Comparison of ENCODE assay signal across 13 cellular contexts in the genomic region with DNA sequence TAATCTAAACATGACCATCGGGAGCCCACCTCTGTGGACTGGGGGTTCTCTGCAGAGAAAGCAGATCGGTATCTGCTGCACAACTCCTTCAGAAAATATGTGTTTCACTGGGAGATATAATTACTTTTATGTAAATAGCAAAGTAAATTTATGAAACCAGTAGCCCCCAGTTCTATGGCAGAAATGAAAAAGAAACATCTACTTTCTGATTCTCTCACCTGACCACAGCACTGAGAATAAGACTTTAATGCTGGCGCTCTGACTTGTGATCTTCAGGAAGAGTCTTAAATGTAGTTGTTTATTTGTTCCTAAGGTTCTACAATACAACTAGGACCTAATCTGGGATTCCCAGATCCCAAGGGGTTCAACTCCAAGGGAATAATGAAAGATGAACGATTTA.
DNase-seq lines count a peak whose midpoint lies in the region; ATAC-seq and TF ChIP-seq lines count a peak whose summit lies in the region.
"Had no signal": no experiment of that assay in that cellular context is flagged by ENCODE, and none has a peak within 500 bp of the region (broad histone marks: within the 10 kb centered on the region; RNA-seq: fewer than 3 reads in every experiment).

No MANE protein-coding gene starts in this region.

- H3K4me2 ChIP-seq in DOHH2 (ENCODE audit: low read length) = peak overlapping the region; percentile 67

- H3K27me3 ChIP-seq in DOHH2 (ENCODE audit: control insufficient read depth, low read length) (no peaks in the 10 kb centered on the region), psoas muscle (ENCODE audit: insufficient read depth in 3 of 3, low read length in 2 of 3) (no peaks in the 10 kb centered on the region)
- H3K27me3 ChIP-seq: upper lobe of left lung had no signal

- H3K9me3 ChIP-seq in DOHH2 (ENCODE audit: control insufficient read depth, insufficient read depth, low read length) = peaks cover 3% of the 10 kb centered on the region; the same call in 1 of the 2 replicates
- no peaks in the 10 kb centered on the region for H3K9me3 ChIP-seq in psoas muscle
- H3K9me3 ChIP-seq: upper lobe of left lung had no signal

- TF ChIP-seq CTCF in DOHH2 (IDR thresholded peaks at IDR 0.05; ENCODE audit: low read depth, low read length, poor library complexity, severe bottlenecking) (no peak), psoas muscle (IDR thresholded peaks at IDR 0.05) (no peak)

- H3K79me2 ChIP-seq in DOHH2 (ENCODE audit: control insufficient read depth, low read length) = no peaks in the 10 kb centered on the region

- H3K4me1 ChIP-seq in DOHH2 (ENCODE audit: control insufficient read depth, low read length) (peaks cover 55% of the 10 kb centered on the region), psoas muscle (no peaks in the 10 kb centered on the region)
- H3K4me1 ChIP-seq: upper lobe of left lung had no signal

- peak; percentile 76 for ATAC-seq in GM19351 (IDR thresholded peaks at IDR 0.05; ENCODE audit: unreplicated experiment)
- peak; percentile 71 for ATAC-seq in HG02623 (IDR thresholded peaks at IDR 0.05; ENCODE audit: unreplicated experiment)
- ATAC-seq in HG03342 (IDR thresholded peaks at IDR 0.05; ENCODE audit: unreplicated experiment) = peak; percentile 66
- no peak for ATAC-seq in psoas muscle

- DNase-seq in MV-4-11 (lab: John Stamatoyannopoulos, UW) (no peak), kidney glomerular epithelial cell (lab: John Stamatoyannopoulos, UW) (no peak), psoas muscle (no peak)
- DNase-seq in effector CD8-positive, alpha-beta T cell (lab: John Stamatoyannopoulos, UW) = no peak
- DNase-seq: DMS 273 treated with DMSO at 0.1 percent for 48 hours, Karpas-422, NCI-H2227 treated with DMSO at 0.1 percent for 48 hours, RPMI8226, upper lobe of left lung had no signal

- 83 to 90% (median 84%) methylated on average over 4 of the region's 4 CpGs for WGBS in psoas muscle, 3 donors

- no peaks in the 10 kb centered on the region for H3F3A ChIP-seq in DOHH2 (ENCODE audit: control insufficient read depth, insufficient read depth)

- peak overlapping the region; percentile 53; the same call in 1 of the 2 replicates for H3K4me3 ChIP-seq in DOHH2 (ENCODE audit: low read length)
- no peak overlapping the region for H3K4me3 ChIP-seq in psoas muscle
- H3K4me3 ChIP-seq: upper lobe of left lung had no signal

- H3K36me3 ChIP-seq in DOHH2 (ENCODE audit: control insufficient read depth, low read length) (no peaks in the 10 kb centered on the region), psoas muscle (ENCODE audit: insufficient read depth in 1 of 2, low read depth in 1 of 2) (no peaks in the 10 kb centered on the region)
- H3K36me3 ChIP-seq: upper lobe of left lung had no signal

- H3K27ac ChIP-seq in DOHH2 (ENCODE audit: low read depth, low read length) (peak overlapping the region; percentile 61), psoas muscle (no peak overlapping the region)
- H3K27ac ChIP-seq: upper lobe of left lung had no signal

- no peaks in the 10 kb centered on the region for H3K9me2 ChIP-seq in DOHH2 (replicated peaks; ENCODE audit: control insufficient read depth, low read length)

- intact Hi-C loops in psoas muscle (cut with DNase I) = no loop called here

- H4K20me1 ChIP-seq in DOHH2 (ENCODE audit: control insufficient read depth, insufficient read depth, low read depth, low read length) = no peaks in the 10 kb centered on the region

Comparison
In these comparisons a context has a peak if more than half of its experiments do, and no peak if none do; other contexts are left out.
1. ATAC-seq: peak in GM19351 (single experiment), HG02623 (single experiment) and HG03342 (single experiment); none in psoas muscle (0 of 4).